ENCODE assay signal across 21 cellular contexts in genomic region chr1:109204484-109204883, GRCh38.
"Had no signal": no experiment of that assay in that cellular context is flagged by ENCODE, and none has a peak within 500 bp of the region (broad histone marks: within the 10 kb centered on the region; RNA-seq: fewer than 3 reads in every experiment).

No MANE protein-coding gene starts in this region.

- H3K9me3 ChIP-seq: heart left ventricle, mucosa of descending colon, spleen, stomach, thoracic aorta, transverse colon had no signal

- DNase-seq: effector memory CD4-positive, alpha-beta T cell; heart left ventricle; hippocampal formation; kidney glomerular epithelial cell; mucosa of descending colon; natural killer cell; posterior cingulate gyrus; spleen; stimulated activated CD4-positive, alpha-beta T cell treated with anti-CD3 and anti-CD28 coated beads, Interleukin-15, amount 100 ng/mL, for 24 hours; stimulated activated CD4-positive, alpha-beta T cell treated with anti-CD3 and anti-CD28 coated beads, Interleukin-1b, Interleukin-23, amount 100 ng/mL, for 48 hours; stimulated activated CD4-positive, alpha-beta T cell treated with anti-CD3 and anti-CD28 coated beads, Interleukin-4, amount 100 ng/mL, for 24 hours; stimulated activated naive CD4-positive, alpha-beta T cell; stomach; transverse colon had no signal

- H3K27ac Mint-ChIP-seq: natural killer cell had no signal

- H3K36me3 ChIP-seq: heart left ventricle, spleen, thoracic aorta, transverse colon had no signal

- FAIRE-seq: endometrium, frontal cortex, islet of Langerhans had no signal

- H3K27ac ChIP-seq: heart left ventricle, spleen, stomach, thoracic aorta, transverse colon had no signal

- ATAC-seq: esophagus mucosa, heart left ventricle, mucosa of descending colon, natural killer cell, sciatic nerve had no signal

- H3K4me3 Mint-ChIP-seq: natural killer cell, neural crest cell had no signal

- H3K36me3 Mint-ChIP-seq: natural killer cell had no signal

- H3K9me3 Mint-ChIP-seq: natural killer cell, neural crest cell had no signal

- H3K4me3 ChIP-seq: heart left ventricle, mucosa of descending colon, spleen, stomach, thoracic aorta, transverse colon had no signal

- H3K27me3 ChIP-seq: heart left ventricle, spleen, stomach, transverse colon had no signal
